22 cellular contexts compared by ENCODE assay signal in the genomic region with DNA sequence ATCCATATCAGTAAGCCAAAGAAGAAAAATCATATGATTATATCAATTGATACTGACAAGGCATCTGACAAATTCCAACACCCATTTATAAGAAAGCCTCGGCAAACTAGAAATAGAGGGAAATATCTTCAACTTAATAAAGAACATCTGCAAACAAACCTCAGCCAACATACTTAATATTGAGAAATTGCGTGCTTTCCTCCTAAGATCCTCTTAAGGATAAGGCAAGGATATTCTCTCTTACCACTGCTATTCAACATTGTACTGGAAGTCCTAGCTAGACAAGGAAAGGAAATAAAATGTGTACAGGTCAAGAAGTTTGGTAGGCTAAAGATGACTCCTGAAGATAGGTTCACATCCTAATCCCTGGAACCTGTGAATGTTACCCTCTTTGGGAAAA.
DNase-seq lines count a peak whose midpoint lies in the region; ATAC-seq, FAIRE-seq and TF ChIP-seq lines count a peak whose summit lies in the region.
"Had no signal": no experiment of that assay in that cellular context is flagged by ENCODE, and none has a peak within 500 bp of the region (broad histone marks: within the 10 kb centered on the region; RNA-seq: fewer than 3 reads in every experiment).

No MANE protein-coding gene starts in this region.

- TF ChIP-seq CTCF in AG09319 (IDR thresholded peaks at IDR 0.05; ENCODE audit: low read depth, low read length) (no peak), left lung (IDR thresholded peaks at IDR 0.05) (no peak)

- intact Hi-C loops in left lung (cut with DNase I) = no loop called here

- no peaks in the 10 kb centered on the region for H3K27me3 ChIP-seq in left lung
- H3K27me3 ChIP-seq: BLaER1 had no signal

- peaks cover 0 to 7% of the 10 kb centered on the region in 2 donors for H3K9me3 ChIP-seq in left lung

- peak; percentile 5 for FAIRE-seq in GM12891 (lab: Jason Lieb, UNC)

- no peak overlapping the region for H3K4me3 ChIP-seq in left lung
- H3K4me3 ChIP-seq: BLaER1 had no signal

- H3K27ac ChIP-seq in left lung = no peak overlapping the region
- H3K27ac ChIP-seq: BLaER1 had no signal

- DNase-seq in AG09319 (ENCODE audit: extremely low read depth, low read depth) = peak; percentile 46
- no peak for DNase-seq in GM12891 (ENCODE audit: insufficient read length, low spot score)
- peak; percentile 74 for DNase-seq in fibroblast of gingiva (ENCODE audit: low read depth)
- no peak for DNase-seq in left lung
- no peak for DNase-seq in AML-193 (lab: John Stamatoyannopoulos, UW)
- no peak for DNase-seq in SW480 (ENCODE audit: low spot score)
- DNase-seq: 8988T; CD8-positive, alpha-beta T cell; HCEC 1CT; Karpas-422; NCI-H1694; NCI-H2081; NCI-H2171; NCI-H345; NCI-H524; NCI-H774; SIG-M5; T-helper 1 cell had no signal

- ATAC-seq in left lung = peak; percentile 73
- no peak for ATAC-seq in HG02840 (IDR thresholded peaks at IDR 0.05; ENCODE audit: low FRiP score, unreplicated experiment)
- ATAC-seq in HG02885 (IDR thresholded peaks at IDR 0.05; ENCODE audit: poor library complexity, unreplicated experiment) = no peak
- ATAC-seq: CD8-positive, alpha-beta T cell; Panc1 had no signal

- no peak for TF ChIP-seq POLR2A in GM12891 (IDR thresholded peaks at IDR 0.05; ENCODE audit: low read depth, low read length)

- H3K4me1 ChIP-seq in left lung = no peaks in the 10 kb centered on the region
- H3K4me1 ChIP-seq: BLaER1 had no signal

- no peaks in the 10 kb centered on the region for H3K36me3 ChIP-seq in left lung

TF ChIP-seq in GM12891, 5 proteins besides CTCF, POLR2A, EP300 and RAD21:
- no peak for TF ChIP-seq PAX5 (IDR thresholded peaks at IDR 0.05; ENCODE audit: insufficient read depth, low read length, severe bottlenecking)
- no peak for TF ChIP-seq TAF1 (IDR thresholded peaks at IDR 0.05; ENCODE audit: low read depth, low read length)
- no peak for TF ChIP-seq POU2F2 (IDR thresholded peaks at IDR 0.05; ENCODE audit: low read depth, low read length)
- TF ChIP-seq POLR2AphosphoS5 (IDR thresholded peaks at IDR 0.05; ENCODE audit: low read depth, low read length) = no peak
- TF ChIP-seq SPI1 (IDR thresholded peaks at IDR 0.05; ENCODE audit: low read depth, low read length) = no peak

Comparison
In these comparisons a context has a peak if more than half of its experiments do, and no peak if none do; other contexts are left out.
1. DNase-seq: peak in AG09319 (single experiment) and fibroblast of gingiva (single experiment); none in GM12891 (single experiment), left lung (0 of 2), AML-193 (0 of 2) and SW480 (single experiment).